In the genomic region with DNA sequence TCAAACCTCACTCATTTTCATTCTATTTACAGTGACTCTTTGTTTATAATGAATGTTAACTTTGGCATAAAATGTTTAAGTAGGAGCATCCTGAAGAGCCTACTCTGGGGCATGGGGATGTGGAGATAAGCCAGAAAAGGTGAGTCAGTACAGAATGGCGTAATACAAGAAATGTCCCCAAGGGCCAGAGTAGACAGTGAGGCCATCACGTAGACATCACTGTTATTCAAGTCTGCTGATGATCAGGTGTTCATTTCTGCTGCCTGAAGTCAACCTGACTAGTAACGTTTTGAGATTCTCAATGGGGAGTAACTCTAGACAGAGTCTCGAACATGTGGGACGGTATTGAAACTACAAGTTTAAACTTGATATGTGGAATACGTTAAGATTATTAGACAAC, we compare ENCODE assay signal across 21 cellular contexts. TPM values are rescaled to one million over a fixed set of nuclear protein-coding genes. Genes with fewer than 3 reads are reported as not detected.
A peak's percentile ranks its signal among the peaks of the same experiment; 100 is the strongest.
DNase-seq lines count a peak whose midpoint lies in the region; ATAC-seq and TF ChIP-seq lines count a peak whose summit lies in the region.
"Had no signal": no experiment of that assay in that cellular context is flagged by ENCODE, and none has a peak within 500 bp of the region (broad histone marks: within the 10 kb centered on the region; RNA-seq: fewer than 3 reads in every experiment).

No MANE protein-coding gene starts in this region.

- TF ChIP-seq EP300 in SK-N-SH (IDR thresholded peaks at IDR 0.05; ENCODE audit: borderline replicate concordance in 1 of 2, low read depth in 1 of 2, low read length in 1 of 2): no peak

- ATAC-seq in foreskin keratinocyte: peak; percentile 70
- no peak for ATAC-seq in naive thymus-derived CD4-positive, alpha-beta T cell
- ATAC-seq in GM21528 (IDR thresholded peaks at IDR 0.05; ENCODE audit: low FRiP score, unreplicated experiment): no peak
- ATAC-seq: HCT116 had no signal

- H3K4me3 ChIP-seq in breast epithelium (no peak overlapping the region), SK-N-SH (ENCODE audit: low read depth in 2 of 2, low read length in 1 of 2) (no peak overlapping the region)
- H3K4me3 ChIP-seq in naive thymus-derived CD4-positive, alpha-beta T cell (ENCODE audit: low read length): no peak overlapping the region

- POLR2A ChIA-PET in MCF 10A (lab: Yijun Ruan, JAX) (no interaction called here), SK-N-SH (lab: Yijun Ruan, JAX) (no interaction called here)
- POLR2A ChIA-PET in naive thymus-derived CD4-positive, alpha-beta T cell (lab: Charles Lee): no interaction called here

- H3K27ac Mint-ChIP-seq in MCF 10A (ENCODE audit: low read depth, unreplicated experiment): peak overlapping the region; percentile 71
- no peak overlapping the region for H3K27ac Mint-ChIP-seq in naive thymus-derived CD4-positive, alpha-beta T cell
- H3K27ac Mint-ChIP-seq: CD4-positive, alpha-beta T cell had no signal

- WGBS in SK-N-SH (ENCODE audit: low lambda C conversion rate): 20% methylated on average over 6 of the region's 6 CpGs

- no peaks in the 10 kb centered on the region for H3K36me3 Mint-ChIP-seq in MCF 10A (ENCODE audit: insufficient read depth, unreplicated experiment)
- no peaks in the 10 kb centered on the region for H3K36me3 Mint-ChIP-seq in naive thymus-derived CD4-positive, alpha-beta T cell

- peak; percentile 61 for DNase-seq in MCF 10A (ENCODE audit: unreplicated experiment)
- no peak for DNase-seq in breast epithelium (ENCODE audit: low spot score in 2 of 2)
- peak; percentile 20 for DNase-seq in T1000 (lab: John Stamatoyannopoulos, UW)
- DNase-seq in foreskin keratinocyte: peak; percentile 60 to 74
- no peak for DNase-seq in mucosa of gallbladder (ENCODE audit: low spot score)
- DNase-seq in SK-N-SH: no peak
- DNase-seq in naive thymus-derived CD4-positive, alpha-beta T cell: no peak
- DNase-seq: 8988T; CD4-positive, alpha-beta T cell; GDM1; KG1; NCI-H1048; NCI-H1436; NCI-H2171; NCI-H526; NK-92 treated with Interleukin-12 subunit alpha and Interleukin-12 subunit beta, amount 100 ng/mL, for 24 hours; RPMI8226; SIG-M5 had no signal

- H4K20me1 ChIP-seq in SK-N-SH (ENCODE audit: insufficient read depth): no peaks in the 10 kb centered on the region

- H2AFZ ChIP-seq in SK-N-SH (ENCODE audit: low read depth): no peak overlapping the region

- no peaks in the 10 kb centered on the region for H3K9me3 Mint-ChIP-seq in MCF 10A (ENCODE audit: unreplicated experiment)
- no peaks in the 10 kb centered on the region for H3K9me3 Mint-ChIP-seq in naive thymus-derived CD4-positive, alpha-beta T cell
- H3K9me3 Mint-ChIP-seq: CD4-positive, alpha-beta T cell had no signal

- H3K9me3 ChIP-seq in breast epithelium (no peaks in the 10 kb centered on the region), SK-N-SH (no peaks in the 10 kb centered on the region)
- no peaks in the 10 kb centered on the region for H3K9me3 ChIP-seq in naive thymus-derived CD4-positive, alpha-beta T cell (ENCODE audit: control insufficient read depth in 2 of 3, low read length in 3 of 3)
- H3K9me3 ChIP-seq: Caco-2 had no signal

- no peak for TF ChIP-seq CTCF in MCF 10A (IDR thresholded peaks at IDR 0.05; ENCODE audit: unreplicated experiment)
- TF ChIP-seq CTCF in breast epithelium (IDR thresholded peaks at IDR 0.05): peak in 1 of 3 donors; percentile 12
- TF ChIP-seq CTCF in foreskin keratinocyte (conservative IDR thresholded peaks at IDR 0.05): no peak
- no peak for TF ChIP-seq CTCF in SK-N-SH (IDR thresholded peaks at IDR 0.05)

- no peak overlapping the region for H3K9ac ChIP-seq in SK-N-SH

- no peak overlapping the region for H3K4me3 Mint-ChIP-seq in MCF 10A (ENCODE audit: unreplicated experiment)
- H3K4me3 Mint-ChIP-seq in naive thymus-derived CD4-positive, alpha-beta T cell: no peak overlapping the region
- H3K4me3 Mint-ChIP-seq: CD4-positive, alpha-beta T cell had no signal

- no peak for TF ChIP-seq POLR2A in breast epithelium (IDR thresholded peaks at IDR 0.05)

- H3K79me2 ChIP-seq in SK-N-SH (ENCODE audit: insufficient read depth): no peaks in the 10 kb centered on the region

- no peak for TF ChIP-seq RAD21 in SK-N-SH (IDR thresholded peaks at IDR 0.05; ENCODE audit: low read length)

- H3K27me3 ChIP-seq in breast epithelium (no peaks in the 10 kb centered on the region), foreskin keratinocyte (no peaks in the 10 kb centered on the region), SK-N-SH (ENCODE audit: insufficient read depth) (no peaks in the 10 kb centered on the region)
- no peaks in the 10 kb centered on the region for H3K27me3 ChIP-seq in naive thymus-derived CD4-positive, alpha-beta T cell (ENCODE audit: control insufficient read depth in 2 of 2, insufficient read depth in 2 of 2, low read length in 2 of 2)

- no peak overlapping the region for H3K4me2 ChIP-seq in SK-N-SH

- H3K27ac ChIP-seq in breast epithelium (no peak overlapping the region), foreskin keratinocyte (peak overlapping the region; percentile 24), SK-N-SH (ENCODE audit: low read depth in 2 of 2, low read length in 1 of 2) (no peak overlapping the region)
- no peak overlapping the region for H3K27ac ChIP-seq in naive thymus-derived CD4-positive, alpha-beta T cell (ENCODE audit: low read depth, low read length)

- H3K27me3 Mint-ChIP-seq in MCF 10A (ENCODE audit: insufficient read depth, unreplicated experiment): no peaks in the 10 kb centered on the region
- peaks cover 0 to 6% (median 0%) of the 10 kb centered on the region in 5 donors for H3K27me3 Mint-ChIP-seq in naive thymus-derived CD4-positive, alpha-beta T cell

- BruUV-seq in MCF 10A (replicated peaks; lab: Mats Ljungman, UMichigan): no TSS peak

- intact Hi-C loops in MCF 10A (cut with micrococcal nuclease) (no loop called here), breast epithelium (cut with DNase I; ENCODE audit: low total_unique reads) (no loop called here)
- intact Hi-C loops in naive thymus-derived CD4-positive, alpha-beta T cell (cut with micrococcal nuclease): no loop called here

- no peaks in the 10 kb centered on the region for H3K9me2 ChIP-seq in SK-N-SH

- CTCF ChIA-PET in MCF 10A (lab: Yijun Ruan, JAX) (interaction anchor here (1.5 kb wide), 1 partner anchor 188 kb away, joined by 3 read pairs; no protein-coding TSS in a partner anchor), SK-N-SH (lab: Yijun Ruan, JAX) (interaction anchor here (1.2 to 2.5 kb wide), 2 partner anchors 187 to 189 kb away, joined by 5 to 11 read pairs; a partner anchor contains a TSS)
- CTCF ChIA-PET in naive thymus-derived CD4-positive, alpha-beta T cell (lab: Charles Lee): no interaction called here

- H3K4me1 ChIP-seq in breast epithelium (no peaks in the 10 kb centered on the region), foreskin keratinocyte (peaks cover 6% of the 10 kb centered on the region), SK-N-SH (ENCODE audit: control insufficient read depth in 1 of 2, insufficient read depth in 2 of 2, low read depth in 1 of 2, low read length in 1 of 2) (no peaks in the 10 kb centered on the region)
- H3K4me1 ChIP-seq in naive thymus-derived CD4-positive, alpha-beta T cell (ENCODE audit: control insufficient read depth in 2 of 2, insufficient read depth in 2 of 2, low read length in 2 of 2): no peaks in the 10 kb centered on the region

- peaks cover 6% of the 10 kb centered on the region for H3K4me1 Mint-ChIP-seq in MCF 10A (ENCODE audit: insufficient read depth, unreplicated experiment)
- no peaks in the 10 kb centered on the region for H3K4me1 Mint-ChIP-seq in naive thymus-derived CD4-positive, alpha-beta T cell

- H3K36me3 ChIP-seq in breast epithelium (no peaks in the 10 kb centered on the region), SK-N-SH (replicated peaks in 1 of 2; ENCODE audit: control insufficient read depth in 1 of 2, insufficient read depth in 2 of 2, low read length in 1 of 2) (no peaks in the 10 kb centered on the region)
- no peaks in the 10 kb centered on the region for H3K36me3 ChIP-seq in naive thymus-derived CD4-positive, alpha-beta T cell (ENCODE audit: control insufficient read depth in 2 of 3, insufficient read depth in 3 of 3, low read length in 3 of 3)

- H3F3A ChIP-seq in SK-N-SH (replicated peaks; ENCODE audit: insufficient read depth): peaks cover 3% of the 10 kb centered on the region

TF ChIP-seq in SK-N-SH, 30 proteins besides CTCF, POLR2A, EP300 and RAD21:
- TF ChIP-seq, protein P1, sequence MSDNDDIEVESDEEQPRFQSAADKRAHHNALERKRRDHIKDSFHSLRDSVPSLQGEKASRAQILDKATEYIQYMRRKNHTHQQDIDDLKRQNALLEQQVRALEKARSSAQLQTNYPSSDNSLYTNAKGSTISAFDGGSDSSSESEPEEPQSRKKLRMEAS (IDR thresholded peaks at IDR 0.05; ENCODE audit: low read depth): no peak
- TF ChIP-seq, protein P2, sequence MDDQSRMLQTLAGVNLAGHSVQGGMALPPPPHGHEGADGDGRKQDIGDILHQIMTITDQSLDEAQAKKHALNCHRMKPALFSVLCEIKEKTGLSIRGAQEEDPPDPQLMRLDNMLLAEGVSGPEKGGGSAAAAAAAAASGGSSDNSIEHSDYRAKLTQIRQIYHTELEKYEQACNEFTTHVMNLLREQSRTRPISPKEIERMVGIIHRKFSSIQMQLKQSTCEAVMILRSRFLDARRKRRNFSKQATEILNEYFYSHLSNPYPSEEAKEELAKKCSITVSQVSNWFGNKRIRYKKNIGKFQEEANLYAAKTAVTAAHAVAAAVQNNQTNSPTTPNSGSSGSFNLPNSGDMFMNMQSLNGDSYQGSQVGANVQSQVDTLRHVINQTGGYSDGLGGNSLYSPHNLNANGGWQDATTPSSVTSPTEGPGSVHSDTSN (IDR thresholded peaks at IDR 0.05): no peak

RNA-seq across cellular contexts. Expression of a gene that starts 47.6 kb away (rescaled TPM):
- total RNA-seq in MCF 10A (2022): 58.5 and 88.0 TPM in 2 replicates
- total RNA-seq in breast epithelium: 10 to 100 TPM; 28.5 to 39.2 (median 32.5) TPM
- 76.0 and 84.4 TPM in 2 replicates for total RNA-seq in foreskin keratinocyte
- 19.6 and 26.5 TPM in 2 replicates for polyA plus RNA-seq in foreskin keratinocyte
- 39.3 TPM for total RNA-seq in mucosa of gallbladder
- 0.06 and 0.10 TPM in 2 replicates for polyA plus RNA-seq in SK-N-SH (2012; rRNA removed)
- 0.10 and 0.14 TPM in 2 replicates for polyA plus RNA-seq in SK-N-SH (2012; cell fraction: cytosol; rRNA removed)
- polyA plus RNA-seq in SK-N-SH (2012; cell fraction: nucleus; rRNA removed): 0.08 and 0.12 TPM in 2 replicates
- total RNA-seq in naive thymus-derived CD4-positive, alpha-beta T cell: under 1 TPM in 4 of 5 experiments, not detected in 1; 0.16 to 0.95 (median 0.63) TPM
- polyA plus RNA-seq in naive thymus-derived CD4-positive, alpha-beta T cell: 1 to 10 TPM; 1.4 to 2.0 TPM

Comparison
In these comparisons a context has a peak if more than half of its experiments do, and no peak if none do; other contexts are left out.
1. DNase-seq: peak in MCF 10A (single experiment), T1000 (single experiment) and foreskin keratinocyte (2 of 2); none in breast epithelium (0 of 2), mucosa of gallbladder (single experiment), SK-N-SH (single experiment) and naive thymus-derived CD4-positive, alpha-beta T cell (0 of 9).
2. RNA of a gene that starts 47.6 kb away (total RNA-seq): 58.5 to 88.0 TPM in MCF 10A, 76.0 to 84.4 TPM in foreskin keratinocyte, 39.3 TPM in mucosa of gallbladder (single experiment) and 28.5 to 39.2 TPM in breast epithelium; 0.16 to 0.95 TPM in naive thymus-derived CD4-positive, alpha-beta T cell; every median in the first group is over 10 times any median in the second.